In the genomic region with DNA sequence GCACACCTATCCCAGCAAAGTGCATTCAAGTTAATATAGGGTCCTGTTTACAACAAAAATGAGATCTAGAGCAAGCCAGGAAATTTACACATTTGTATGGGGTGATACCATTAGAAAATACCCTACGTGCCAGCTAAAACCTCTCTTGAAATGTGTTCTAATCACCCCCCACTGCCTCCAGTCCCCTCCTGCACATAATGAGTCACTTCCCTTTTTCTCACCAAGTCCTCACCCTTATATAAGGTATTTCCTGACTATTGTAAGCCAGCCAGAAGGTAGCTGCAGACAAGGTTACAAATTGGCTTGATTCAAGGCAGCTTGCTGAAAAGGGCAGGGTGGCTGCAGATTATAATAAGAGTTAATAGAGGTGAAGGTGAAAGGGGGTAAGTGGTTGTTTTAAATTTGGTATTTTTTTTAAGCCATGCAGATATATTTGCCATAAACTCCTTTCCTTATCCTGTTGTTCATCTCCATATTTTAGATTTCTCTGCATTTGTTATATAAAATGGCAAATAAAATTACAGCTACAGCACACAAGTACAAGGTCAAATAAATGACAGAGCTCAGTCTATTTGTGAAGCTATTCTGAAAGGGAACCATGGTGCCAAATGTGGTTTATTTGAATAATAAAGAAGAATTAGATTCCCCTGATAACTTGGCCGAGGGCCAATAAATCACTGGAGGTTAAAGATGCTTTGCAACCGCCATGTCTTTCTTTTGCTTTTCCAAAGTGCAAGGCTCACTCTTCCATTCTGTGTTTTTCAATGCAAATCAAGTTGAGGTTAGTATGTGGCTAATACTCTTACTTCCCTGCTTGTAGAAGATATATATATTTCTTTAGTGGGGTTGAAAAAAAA, we compare ENCODE assay signal across 9 cellular contexts.
DNase-seq lines count a peak whose midpoint lies in the region; FAIRE-seq and TF ChIP-seq lines count a peak whose summit lies in the region.
"Had no signal": no experiment of that assay in that cellular context is flagged by ENCODE, and none has a peak within 500 bp of the region (broad histone marks: within the 10 kb centered on the region; RNA-seq: fewer than 3 reads in every experiment).

No MANE protein-coding gene starts in this region.

- peak overlapping the region; percentile 54 for H3K27ac Mint-ChIP-seq in astrocyte (ENCODE audit: unreplicated experiment)

- H3K27me3 ChIP-seq in astrocyte (ENCODE audit: insufficient read depth, low read length): no peaks in the 10 kb centered on the region
- H3K27me3 ChIP-seq in right atrium auricular region: no peaks in the 10 kb centered on the region

- no peaks in the 10 kb centered on the region for H3K79me2 ChIP-seq in astrocyte (ENCODE audit: insufficient read depth, low read length)

- H3K4me3 ChIP-seq in AG10803 (ENCODE audit: low read length) (no peak overlapping the region), astrocyte (ENCODE audit: insufficient read depth, low read depth, low read length) (peak overlapping the region; percentile 2), right atrium auricular region (no peak overlapping the region)

- no peak for TF ChIP-seq CTCF in AG10803 (conservative IDR thresholded peaks at IDR 0.05; ENCODE audit: low read length)
- no peak for TF ChIP-seq CTCF in GM20000 (IDR thresholded peaks at IDR 0.05; ENCODE audit: extremely low read depth, missing control alignments)
- TF ChIP-seq CTCF in astrocyte (IDR thresholded peaks at IDR 0.05; ENCODE audit: insufficient read depth, low read depth, low read length): no peak
- no peak for TF ChIP-seq CTCF in right atrium auricular region (IDR thresholded peaks at IDR 0.05)

- peak overlapping the region; percentile 54 for H3K4me2 ChIP-seq in astrocyte (ENCODE audit: low read length)

- H3K36me3 Mint-ChIP-seq in astrocyte (ENCODE audit: low read depth, unreplicated experiment): no peaks in the 10 kb centered on the region

- H2AFZ ChIP-seq in astrocyte (ENCODE audit: low read depth, low read length): no peak overlapping the region

- peak; percentile 88 for FAIRE-seq in astrocyte (lab: Jason Lieb, UNC)

- H3K27ac ChIP-seq in astrocyte (ENCODE audit: low read depth, low read length) (peak overlapping the region; percentile 77), right atrium auricular region (no peak overlapping the region)

- H3K27me3 Mint-ChIP-seq in astrocyte (ENCODE audit: low read depth, unreplicated experiment): no peaks in the 10 kb centered on the region

- no peaks in the 10 kb centered on the region for H3K9me3 ChIP-seq in astrocyte (ENCODE audit: insufficient read depth, low read depth, low read length)
- H3K9me3 ChIP-seq in right atrium auricular region: no peaks in the 10 kb centered on the region

- DNase-seq in AG10803 (ENCODE audit: low read depth) (peak; percentile 30), GM20000 (ENCODE audit: low spot score) (peak; percentile 11), astrocyte (ENCODE audit: low read depth) (peak; percentile 91), GF-D8 (lab: John Stamatoyannopoulos, UW) (no peak), right atrium auricular region (ENCODE audit: low spot score) (no peak), cerebellum (ENCODE audit: low spot score) (no peak)
- no peak for DNase-seq in activated naive CD4-positive, alpha-beta T cell (lab: John Stamatoyannopoulos, UW)

- no peaks in the 10 kb centered on the region for H3K9me3 Mint-ChIP-seq in astrocyte (ENCODE audit: unreplicated experiment)
- H3K9me3 Mint-ChIP-seq: neural crest cell had no signal

- peaks cover 56% of the 10 kb centered on the region for H3K4me1 ChIP-seq in astrocyte (ENCODE audit: insufficient read depth, low read length)
- no peaks in the 10 kb centered on the region for H3K4me1 ChIP-seq in right atrium auricular region

- H3K9ac ChIP-seq in astrocyte (ENCODE audit: low read length): peak overlapping the region; percentile 23

- TF ChIP-seq RAD21 in Ishikawa (IDR thresholded peaks at IDR 0.05; ENCODE audit: low read depth): no peak

- peak; percentile 55; the same call in 1 of the 2 replicates for TF ChIP-seq EP300 in Ishikawa (IDR thresholded peaks at IDR 0.05; ENCODE audit: borderline replicate concordance)

- H3K4me3 Mint-ChIP-seq in astrocyte (ENCODE audit: unreplicated experiment): no peak overlapping the region
- H3K4me3 Mint-ChIP-seq: neural crest cell had no signal

- H3K4me1 Mint-ChIP-seq in astrocyte (ENCODE audit: low read depth, unreplicated experiment): peaks cover 47% of the 10 kb centered on the region

- H4K20me1 ChIP-seq in astrocyte (ENCODE audit: insufficient read depth, low read length): no peaks in the 10 kb centered on the region

- H3K36me3 ChIP-seq in astrocyte (ENCODE audit: insufficient read depth, low read length) (no peaks in the 10 kb centered on the region), right atrium auricular region (no peaks in the 10 kb centered on the region)

TF ChIP-seq in Ishikawa, 13 proteins besides CTCF, POLR2A, EP300 and RAD21:
- TF ChIP-seq TCF12 (IDR thresholded peaks at IDR 0.05; ENCODE audit: low read depth) (0 out of 2 replicates have a peak, but pooled peaks have one; percentile 28), NFIC (IDR thresholded peaks at IDR 0.05) (0 out of 2 replicates have a peak, but pooled peaks have one; percentile 30), CEBPB (IDR thresholded peaks at IDR 0.05) (no peak), FOXM1 (IDR thresholded peaks at IDR 0.05; ENCODE audit: borderline replicate concordance, low read depth) (no peak), EGR1 (IDR thresholded peaks at IDR 0.05) (no peak), TEAD4 (IDR thresholded peaks at IDR 0.05) (no peak)
- TF ChIP-seq, protein P1, sequence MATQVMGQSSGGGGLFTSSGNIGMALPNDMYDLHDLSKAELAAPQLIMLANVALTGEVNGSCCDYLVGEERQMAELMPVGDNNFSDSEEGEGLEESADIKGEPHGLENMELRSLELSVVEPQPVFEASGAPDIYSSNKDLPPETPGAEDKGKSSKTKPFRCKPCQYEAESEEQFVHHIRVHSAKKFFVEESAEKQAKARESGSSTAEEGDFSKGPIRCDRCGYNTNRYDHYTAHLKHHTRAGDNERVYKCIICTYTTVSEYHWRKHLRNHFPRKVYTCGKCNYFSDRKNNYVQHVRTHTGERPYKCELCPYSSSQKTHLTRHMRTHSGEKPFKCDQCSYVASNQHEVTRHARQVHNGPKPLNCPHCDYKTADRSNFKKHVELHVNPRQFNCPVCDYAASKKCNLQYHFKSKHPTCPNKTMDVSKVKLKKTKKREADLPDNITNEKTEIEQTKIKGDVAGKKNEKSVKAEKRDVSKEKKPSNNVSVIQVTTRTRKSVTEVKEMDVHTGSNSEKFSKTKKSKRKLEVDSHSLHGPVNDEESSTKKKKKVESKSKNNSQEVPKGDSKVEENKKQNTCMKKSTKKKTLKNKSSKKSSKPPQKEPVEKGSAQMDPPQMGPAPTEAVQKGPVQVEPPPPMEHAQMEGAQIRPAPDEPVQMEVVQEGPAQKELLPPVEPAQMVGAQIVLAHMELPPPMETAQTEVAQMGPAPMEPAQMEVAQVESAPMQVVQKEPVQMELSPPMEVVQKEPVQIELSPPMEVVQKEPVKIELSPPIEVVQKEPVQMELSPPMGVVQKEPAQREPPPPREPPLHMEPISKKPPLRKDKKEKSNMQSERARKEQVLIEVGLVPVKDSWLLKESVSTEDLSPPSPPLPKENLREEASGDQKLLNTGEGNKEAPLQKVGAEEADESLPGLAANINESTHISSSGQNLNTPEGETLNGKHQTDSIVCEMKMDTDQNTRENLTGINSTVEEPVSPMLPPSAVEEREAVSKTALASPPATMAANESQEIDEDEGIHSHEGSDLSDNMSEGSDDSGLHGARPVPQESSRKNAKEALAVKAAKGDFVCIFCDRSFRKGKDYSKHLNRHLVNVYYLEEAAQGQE (IDR thresholded peaks at IDR 0.05; ENCODE audit: low read depth): no peak
- TF ChIP-seq, protein P2, sequence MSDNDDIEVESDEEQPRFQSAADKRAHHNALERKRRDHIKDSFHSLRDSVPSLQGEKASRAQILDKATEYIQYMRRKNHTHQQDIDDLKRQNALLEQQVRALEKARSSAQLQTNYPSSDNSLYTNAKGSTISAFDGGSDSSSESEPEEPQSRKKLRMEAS (IDR thresholded peaks at IDR 0.05): no peak

Comparison
In these comparisons a context has a peak if more than half of its experiments do, and no peak if none do; other contexts are left out.
1. DNase-seq: peak in AG10803 (single experiment), GM20000 (single experiment) and astrocyte (single experiment); none in GF-D8 (single experiment), activated naive CD4-positive, alpha-beta T cell (0 of 4), right atrium auricular region (single experiment) and cerebellum (single experiment).